In genomic region chr11:118633979-118634378, GRCh38 we compare ENCODE assay signal across 9 cellular contexts. TPM values are rescaled to one million over a fixed set of nuclear protein-coding genes. Genes with fewer than 3 reads are reported as not detected.
A peak's percentile ranks its signal among the peaks of the same experiment; 100 is the strongest.
DNase-seq lines count a peak whose midpoint lies in the region; ATAC-seq and TF ChIP-seq lines count a peak whose summit lies in the region.
"Had no signal": no experiment of that assay in that cellular context is flagged by ENCODE, and none has a peak within 500 bp of the region (broad histone marks: within the 10 kb centered on the region; RNA-seq: fewer than 3 reads in every experiment).

No MANE protein-coding gene starts in this region.

- intact Hi-C loops in ascending aorta (cut with DNase I), result loop anchor here (1.0 to 2.0 kb wide), 2 partner anchors 25 kb away; no protein-coding TSS in a partner anchor

- 0 to 13% methylated on average over 3 to 4 of the region's 4 CpGs for WGBS in GM23248 (ENCODE audit: low coverage in 1 of 2, low lambda C conversion rate in 2 of 2, missing lambda C conversion rate in 2 of 2), 2 experiments

- H3K79me2 ChIP-seq in GM23248 (ENCODE audit: insufficient read depth), result peaks cover 86% of the 10 kb centered on the region

- H3K36me3 ChIP-seq in GM23248 (ENCODE audit: low read depth) (peaks cover 35% of the 10 kb centered on the region), ascending aorta (peaks cover 68 to 70% of the 10 kb centered on the region in 2 donors), iPS-20b (ENCODE audit: insufficient read depth, low read depth, low read length) (peaks cover 63% of the 10 kb centered on the region), skeletal muscle tissue (ENCODE audit: control insufficient read depth in 3 of 3, insufficient read depth in 3 of 3, low read length in 3 of 3) (peaks cover 24 to 43% (median 42%) of the 10 kb centered on the region in 3 donors)

- no peak overlapping the region for H3K27ac Mint-ChIP-seq in activated T-cell treated with anti-CD3 and anti-CD28 coated beads, Interleukin-2, amount 50 U/mL, for 72 hours

- peak overlapping the region; percentile 43 for H3K4me2 ChIP-seq in GM23248 (ENCODE audit: unreplicated experiment)

- H3K27ac ChIP-seq in GM23248 (peak overlapping the region; percentile 78), ascending aorta (peak overlapping the region; percentile 74 to 86), iPS-20b (ENCODE audit: low read length) (peak overlapping the region; percentile 65), skeletal muscle tissue (ENCODE audit: low read depth, low read length) (peak overlapping the region; percentile 54)

- H3K27me3 ChIP-seq in GM23248 (replicated peaks; ENCODE audit: insufficient read depth) (no peaks in the 10 kb centered on the region), ascending aorta (no peaks in the 10 kb centered on the region), iPS-20b (ENCODE audit: insufficient read depth, low read length) (no peaks in the 10 kb centered on the region), skeletal muscle tissue (ENCODE audit: control insufficient read depth in 3 of 3, insufficient read depth in 3 of 3, low read length in 3 of 3) (no peaks in the 10 kb centered on the region)

- H3F3A ChIP-seq in GM23248 (ENCODE audit: insufficient read depth), result peaks cover 54% of the 10 kb centered on the region

- ATAC-seq in HG02981 (IDR thresholded peaks at IDR 0.05; ENCODE audit: unreplicated experiment) (no peak), GM21723 (IDR thresholded peaks at IDR 0.05; ENCODE audit: unreplicated experiment) (no peak)
- no peak for ATAC-seq in activated T-cell treated with anti-CD3 and anti-CD28 coated beads, Interleukin-2, amount 50 U/mL, for 72 hours (replicated peaks in 1 of 2)

- DNase-seq in GM23248 (peak; percentile 81), ascending aorta (ENCODE audit: low spot score in 2 of 2) (no peak), OCI-M2 (lab: John Stamatoyannopoulos, UW; ENCODE audit: unreplicated experiment) (no peak)
- no peak for DNase-seq in activated T-cell treated with anti-CD3 and anti-CD28 coated beads, Interleukin-2, amount 50 U/mL, for 72 hours

- peaks cover 5% of the 10 kb centered on the region for H3K27me3 Mint-ChIP-seq in activated T-cell treated with anti-CD3 and anti-CD28 coated beads, Interleukin-2, amount 50 U/mL, for 72 hours (ENCODE audit: low read depth)

- no peak overlapping the region for H3K4me3 Mint-ChIP-seq in activated T-cell treated with anti-CD3 and anti-CD28 coated beads, Interleukin-2, amount 50 U/mL, for 72 hours

- no peak overlapping the region for H2AFZ ChIP-seq in GM23248

- TF ChIP-seq CTCF in ascending aorta (IDR thresholded peaks at IDR 0.05), result no peak

- H3K36me3 Mint-ChIP-seq in activated T-cell treated with anti-CD3 and anti-CD28 coated beads, Interleukin-2, amount 50 U/mL, for 72 hours (ENCODE audit: insufficient read depth in 2 of 2), result no peaks in the 10 kb centered on the region

- H3K9me3 Mint-ChIP-seq in activated T-cell treated with anti-CD3 and anti-CD28 coated beads, Interleukin-2, amount 50 U/mL, for 72 hours, result no peaks in the 10 kb centered on the region

- H3K4me3 ChIP-seq in GM23248, result no peak overlapping the region
- H3K4me3 ChIP-seq in ascending aorta, result peak overlapping the region; percentile 43 to 54
- H3K4me3 ChIP-seq in iPS-20b (ENCODE audit: low read length), result peak overlapping the region; percentile 70; the same call in 1 of the 2 replicates
- H3K4me3 ChIP-seq in skeletal muscle tissue (ENCODE audit: low read length in 3 of 3), result peak overlapping the region in 1 of 3 donors; percentile 53

- in situ Hi-C loops in GM23248 (cut with MboI), result no loop called here

- H3K9me2 ChIP-seq in GM23248 (ENCODE audit: insufficient read depth), result no peaks in the 10 kb centered on the region

- H3K9me3 ChIP-seq in GM23248 (ENCODE audit: low read depth) (no peaks in the 10 kb centered on the region), ascending aorta (no peaks in the 10 kb centered on the region), iPS-20b (ENCODE audit: insufficient read depth, low read depth, low read length) (no peaks in the 10 kb centered on the region), skeletal muscle tissue (ENCODE audit: control insufficient read depth in 3 of 3, low read length in 3 of 3) (no peaks in the 10 kb centered on the region)

- H3K9ac ChIP-seq in GM23248 (peak overlapping the region; percentile 66), iPS-20b (ENCODE audit: low read depth, low read length) (peak overlapping the region; percentile 89; the same call in 1 of the 2 replicates), skeletal muscle tissue (ENCODE audit: low read depth in 1 of 3, low read length in 3 of 3) (peak overlapping the region; percentile 72 to 73 (median 72))

- H3K4me1 ChIP-seq in GM23248 (ENCODE audit: insufficient read depth), result peaks cover 22% of the 10 kb centered on the region
- peaks cover 22 to 32% of the 10 kb centered on the region in 2 donors for H3K4me1 ChIP-seq in ascending aorta
- H3K4me1 ChIP-seq in iPS-20b (ENCODE audit: insufficient read depth, low read length), result peaks cover 16% of the 10 kb centered on the region
- H3K4me1 ChIP-seq in skeletal muscle tissue (ENCODE audit: control insufficient read depth in 3 of 3, insufficient read depth in 3 of 3, low read length in 3 of 3), result peaks cover 37 to 58% (median 52%) of the 10 kb centered on the region in 3 donors

- H4K20me1 ChIP-seq in GM23248 (ENCODE audit: insufficient read depth), result no peaks in the 10 kb centered on the region

- H3K4me1 Mint-ChIP-seq in activated T-cell treated with anti-CD3 and anti-CD28 coated beads, Interleukin-2, amount 50 U/mL, for 72 hours (ENCODE audit: low read depth), result no peaks in the 10 kb centered on the region

RNA-seq across cellular contexts. Expression of gene PHLDB1, which starts 26.6 kb away (rescaled TPM):
- total RNA-seq in GM23248 (2014; rRNA removed; shearing (Covaris generic)), result 102 and 109 TPM in 2 replicates
- 91.7 and 91.8 TPM in 2 replicates for polyA plus RNA-seq in GM23248 (2016; fragmentation: Nextera tagmentation; extraction: Ambion mirVana)
- total RNA-seq in ascending aorta (200 TPM), skeletal muscle tissue (54.8 TPM)
- 1 to 10 TPM; 3.6 to 3.8 TPM for total RNA-seq in activated T-cell treated with anti-CD3 and anti-CD28 coated beads, Interleukin-2, amount 50 U/mL, for 72 hours

RNA-seq across cellular contexts. Expression of gene TREH, which starts 45.5 kb away (rescaled TPM):
- not detected in 2 replicates for total RNA-seq in GM23248 (2014; rRNA removed; shearing (Covaris generic))
- 0.06 and 0.09 TPM in 2 replicates for polyA plus RNA-seq in GM23248 (2016; fragmentation: Nextera tagmentation; extraction: Ambion mirVana)
- total RNA-seq in ascending aorta (not detected), skeletal muscle tissue (0.52 TPM)
- total RNA-seq in activated T-cell treated with anti-CD3 and anti-CD28 coated beads, Interleukin-2, amount 50 U/mL, for 72 hours, result not detected
- total RNA-seq: posterior vena cava had no signal

Comparison
In these comparisons a context has a peak if more than half of its experiments do, and no peak if none do; other contexts are left out.
1. RNA of gene PHLDB1, which starts 26.6 kb away (total RNA-seq): 200 TPM in ascending aorta (single experiment), 102 to 109 TPM in GM23248 and 54.8 TPM in skeletal muscle tissue (single experiment); 3.6 to 3.8 TPM in activated T-cell treated with anti-CD3 and anti-CD28 coated beads, Interleukin-2, amount 50 U/mL, for 72 hours; every median in the first group is over 10 times any median in the second.
2. Peak in every context shown above with its lines, with median percentiles within 50 percentile points of each other: H3K27ac ChIP-seq and H3K9ac ChIP-seq.